In genomic region chr15:90203922-90204321, GRCh38 we compare ENCODE assay signal across 9 cellular contexts. TPM values are rescaled to one million over a fixed set of nuclear protein-coding genes. Genes with fewer than 3 reads are reported as not detected.
DNase-seq lines count a peak whose midpoint lies in the region; ATAC-seq lines count a peak whose summit lies in the region.
"Had no signal": no experiment of that assay in that cellular context is flagged by ENCODE, and none has a peak within 500 bp of the region (broad histone marks: within the 10 kb centered on the region; RNA-seq: fewer than 3 reads in every experiment).

No MANE protein-coding gene starts in this region.

- intact Hi-C loops in activated T-helper 1 cell treated with anti-CD3 and anti-CD28 coated beads, Interleukin-12 subunit alpha, Interleukin-12 subunit beta, Interleukin-2, Interleukin-4 antibody, amounts not matched to agents 30 ng/mL and 10 ng/mL and 1 ng/mL, durations not matched to agents 14 hours and 24 hours and 36 hours (cut with micrococcal nuclease) = no loop called here
- intact Hi-C loops in aorta (cut with DNase I) = no loop called here

- H3K9me3 Mint-ChIP-seq in activated T-helper 1 cell treated with anti-CD3 and anti-CD28 coated beads, Interleukin-12 subunit alpha, Interleukin-12 subunit beta, Interleukin-2, Interleukin-4 antibody, amounts not matched to agents 30 ng/mL and 10 ng/mL and 1 ng/mL, durations not matched to agents 14 hours and 24 hours and 36 hours = no peaks in the 10 kb centered on the region
- H3K9me3 Mint-ChIP-seq: activated CD4-positive, alpha-beta memory T cell treated with anti-CD3 and anti-CD28 coated beads, Interleukin-2, amount 10 ng/mL, durations not matched to agents 7 days and 5 days had no signal

- no peaks in the 10 kb centered on the region for H3K4me1 ChIP-seq in aorta (ENCODE audit: control insufficient read depth in 1 of 2, insufficient read depth in 2 of 2, low read length in 2 of 2)

- no peaks in the 10 kb centered on the region for H3K9me3 ChIP-seq in aorta (ENCODE audit: control insufficient read depth, low read length)

- no peaks in the 10 kb centered on the region for H3K27me3 ChIP-seq in aorta (ENCODE audit: control insufficient read depth in 1 of 2, insufficient read depth in 2 of 2, low read length in 1 of 2)

- DNase-seq in NCI-H748 (lab: John Stamatoyannopoulos, UW; ENCODE audit: unreplicated experiment) (peak; percentile 8), NCI-H748 treated with DMSO at 0.1 percent for 48 hours (lab: John Stamatoyannopoulos, UW) (no peak), kidney tubule cell (ENCODE audit: low spot score) (peak; percentile 65), aorta (peak in 1 of 2 donors; percentile 90), DMS53 treated with DMSO at 0.1 percent for 48 hours (lab: John Stamatoyannopoulos, UW; ENCODE audit: unreplicated experiment) (no peak), SKM-1 treated with dmso at 0.1 percent for 144 hours (lab: John Stamatoyannopoulos, UW; ENCODE audit: unreplicated experiment) (no peak)
- no peak for DNase-seq in activated T-helper 1 cell treated with anti-CD3 and anti-CD28 coated beads, Interleukin-12 subunit alpha, Interleukin-12 subunit beta, Interleukin-2, Interleukin-4 antibody, amounts not matched to agents 30 ng/mL and 10 ng/mL and 1 ng/mL, durations not matched to agents 14 hours and 24 hours and 36 hours (ENCODE audit: low spot score)
- DNase-seq: activated CD4-positive, alpha-beta memory T cell treated with anti-CD3 and anti-CD28 coated beads, Interleukin-2, amount 10 ng/mL, durations not matched to agents 7 days and 5 days had no signal

- no peak overlapping the region for H3K4me3 ChIP-seq in aorta (ENCODE audit: low read length in 2 of 2)

- H3K27me3 Mint-ChIP-seq in activated T-helper 1 cell treated with anti-CD3 and anti-CD28 coated beads, Interleukin-12 subunit alpha, Interleukin-12 subunit beta, Interleukin-2, Interleukin-4 antibody, amounts not matched to agents 30 ng/mL and 10 ng/mL and 1 ng/mL, durations not matched to agents 14 hours and 24 hours and 36 hours (ENCODE audit: insufficient read depth) = peaks cover 4% of the 10 kb centered on the region

- peak overlapping the region; percentile 15 for H3K4me3 Mint-ChIP-seq in activated T-helper 1 cell treated with anti-CD3 and anti-CD28 coated beads, Interleukin-12 subunit alpha, Interleukin-12 subunit beta, Interleukin-2, Interleukin-4 antibody, amounts not matched to agents 30 ng/mL and 10 ng/mL and 1 ng/mL, durations not matched to agents 14 hours and 24 hours and 36 hours
- H3K4me3 Mint-ChIP-seq: activated CD4-positive, alpha-beta memory T cell treated with anti-CD3 and anti-CD28 coated beads, Interleukin-2, amount 10 ng/mL, durations not matched to agents 7 days and 5 days had no signal

- H3K4me1 Mint-ChIP-seq in activated T-helper 1 cell treated with anti-CD3 and anti-CD28 coated beads, Interleukin-12 subunit alpha, Interleukin-12 subunit beta, Interleukin-2, Interleukin-4 antibody, amounts not matched to agents 30 ng/mL and 10 ng/mL and 1 ng/mL, durations not matched to agents 14 hours and 24 hours and 36 hours (ENCODE audit: low read depth) = peaks cover 37% of the 10 kb centered on the region

- H3K36me3 Mint-ChIP-seq in activated T-helper 1 cell treated with anti-CD3 and anti-CD28 coated beads, Interleukin-12 subunit alpha, Interleukin-12 subunit beta, Interleukin-2, Interleukin-4 antibody, amounts not matched to agents 30 ng/mL and 10 ng/mL and 1 ng/mL, durations not matched to agents 14 hours and 24 hours and 36 hours (ENCODE audit: low read depth) = peaks cover 5% of the 10 kb centered on the region

- no peak overlapping the region for H3K27ac ChIP-seq in aorta (ENCODE audit: low read depth in 1 of 2, low read length in 2 of 2)

- no peak overlapping the region for H3K27ac Mint-ChIP-seq in activated T-helper 1 cell treated with anti-CD3 and anti-CD28 coated beads, Interleukin-12 subunit alpha, Interleukin-12 subunit beta, Interleukin-2, Interleukin-4 antibody, amounts not matched to agents 30 ng/mL and 10 ng/mL and 1 ng/mL, durations not matched to agents 14 hours and 24 hours and 36 hours
- H3K27ac Mint-ChIP-seq: activated CD4-positive, alpha-beta memory T cell treated with anti-CD3 and anti-CD28 coated beads, Interleukin-2, amount 10 ng/mL, durations not matched to agents 7 days and 5 days had no signal

- H3K36me3 ChIP-seq in aorta (ENCODE audit: control insufficient read depth in 1 of 2, insufficient read depth in 2 of 2, low read length in 1 of 2) = no peaks in the 10 kb centered on the region

- 35 to 37% methylated on average over 8 of the region's 8 CpGs for WGBS in aorta, 2 donors

- ATAC-seq in aorta (ENCODE audit: low FRiP score) (peak; percentile 20), GM19351 (IDR thresholded peaks at IDR 0.05; ENCODE audit: unreplicated experiment) (no peak)

RNA-seq across cellular contexts. Expression of gene SEMA4B, which starts 2.8 kb away (rescaled TPM):
- total RNA-seq in activated T-helper 1 cell treated with anti-CD3 and anti-CD28 coated beads, Interleukin-12 subunit alpha, Interleukin-12 subunit beta, Interleukin-2, Interleukin-4 antibody, amounts not matched to agents 30 ng/mL and 10 ng/mL and 1 ng/mL, durations not matched to agents 14 hours and 24 hours and 36 hours = 17.5 and 18.8 TPM in 2 replicates
- 10 to 100 TPM; 19.5 to 30.4 TPM for total RNA-seq in aorta
- polyA plus RNA-seq in aorta = 10 to 100 TPM in 1 of 2 donors, 1 to 10 TPM in 1; 9.7 to 10.8 TPM

RNA-seq across cellular contexts. Expression of gene CIB1, which starts 29.8 kb away (rescaled TPM):
- 144 and 145 TPM in 2 replicates for total RNA-seq in activated T-helper 1 cell treated with anti-CD3 and anti-CD28 coated beads, Interleukin-12 subunit alpha, Interleukin-12 subunit beta, Interleukin-2, Interleukin-4 antibody, amounts not matched to agents 30 ng/mL and 10 ng/mL and 1 ng/mL, durations not matched to agents 14 hours and 24 hours and 36 hours
- 10 to 100 TPM; 35.5 to 54.7 TPM for total RNA-seq in aorta
- polyA plus RNA-seq in aorta = 100 to 1,000 TPM in 1 of 2 donors, 10 to 100 TPM in 1; 94.2 to 128 TPM

RNA-seq across cellular contexts. Expression of gene GDPGP1, which starts 30.1 kb away (rescaled TPM):
- 12.7 and 15.5 TPM in 2 replicates for total RNA-seq in activated T-helper 1 cell treated with anti-CD3 and anti-CD28 coated beads, Interleukin-12 subunit alpha, Interleukin-12 subunit beta, Interleukin-2, Interleukin-4 antibody, amounts not matched to agents 30 ng/mL and 10 ng/mL and 1 ng/mL, durations not matched to agents 14 hours and 24 hours and 36 hours
- 1 to 10 TPM; 3.3 to 7.1 TPM for total RNA-seq in aorta
- 1 to 10 TPM; 1.3 to 2.1 TPM for polyA plus RNA-seq in aorta

RNA-seq across cellular contexts. Expression of gene TTLL13, which starts 45.4 kb away (rescaled TPM):
- 0.29 and 0.65 TPM in 2 replicates for total RNA-seq in activated T-helper 1 cell treated with anti-CD3 and anti-CD28 coated beads, Interleukin-12 subunit alpha, Interleukin-12 subunit beta, Interleukin-2, Interleukin-4 antibody, amounts not matched to agents 30 ng/mL and 10 ng/mL and 1 ng/mL, durations not matched to agents 14 hours and 24 hours and 36 hours
- total RNA-seq in aorta = not detected
- polyA plus RNA-seq in aorta = not detected

Comparison
In these comparisons a context has a peak if more than half of its experiments do, and no peak if none do; other contexts are left out.
1. DNase-seq: peak in NCI-H748 (single experiment) and kidney tubule cell (single experiment); none in NCI-H748 treated with DMSO at 0.1 percent for 48 hours (single experiment), activated T-helper 1 cell treated with anti-CD3 and anti-CD28 coated beads, Interleukin-12 subunit alpha, Interleukin-12 subunit beta, Interleukin-2, Interleukin-4 antibody, amounts not matched to agents 30 ng/mL and 10 ng/mL and 1 ng/mL, durations not matched to agents 14 hours and 24 hours and 36 hours (single experiment), DMS53 treated with DMSO at 0.1 percent for 48 hours (single experiment) and SKM-1 treated with dmso at 0.1 percent for 144 hours (single experiment).